In the genomic region with DNA sequence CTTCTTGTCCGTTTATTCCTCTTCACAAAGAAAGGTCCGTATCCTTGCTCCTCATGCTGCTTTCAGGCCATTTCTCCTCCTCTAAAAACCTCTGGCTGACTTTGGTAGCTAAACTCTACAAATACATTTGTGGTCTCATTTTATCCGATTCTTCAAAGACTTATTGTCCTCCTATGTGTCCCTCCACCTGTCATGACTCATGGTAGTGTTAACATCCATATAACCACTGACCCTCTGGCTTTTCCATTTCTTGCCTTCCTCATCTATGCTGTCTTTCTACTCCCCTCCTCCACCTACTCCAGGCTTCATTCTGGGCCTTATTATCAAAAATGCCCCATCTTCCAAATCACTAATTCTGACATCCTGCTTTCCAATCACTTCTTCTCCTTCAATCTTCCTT, we compare ENCODE assay signal across 24 cellular contexts. TPM values are rescaled to one million over a fixed set of nuclear protein-coding genes. Genes with fewer than 3 reads are reported as not detected.
DNase-seq lines count a peak whose midpoint lies in the region; ATAC-seq, FAIRE-seq and TF ChIP-seq lines count a peak whose summit lies in the region.
"Had no signal": no experiment of that assay in that cellular context is flagged by ENCODE, and none has a peak within 500 bp of the region (broad histone marks: within the 10 kb centered on the region; RNA-seq: fewer than 3 reads in every experiment).

No MANE protein-coding gene starts in this region.

- H3K79me2 ChIP-seq in GM23338 (replicated peaks; ENCODE audit: insufficient read depth): peaks cover 20% of the 10 kb centered on the region
- peaks cover 8% of the 10 kb centered on the region for H3K79me2 ChIP-seq in mesendoderm (ENCODE audit: control insufficient read depth, insufficient read depth, low read length)
- no peaks in the 10 kb centered on the region for H3K79me2 ChIP-seq in parathyroid adenoma

- H3K9me2 ChIP-seq in GM23338 (ENCODE audit: insufficient read depth): no peaks in the 10 kb centered on the region

- H4K5ac ChIP-seq in mesendoderm (ENCODE audit: low read length): no peak overlapping the region

- H3F3A ChIP-seq in GM23338 (replicated peaks; ENCODE audit: low read depth): peaks cover 4% of the 10 kb centered on the region; the same call in 1 of the 2 replicates

- H3K4me3 ChIP-seq in Caco-2 (ENCODE audit: low read depth, low read length) (no peak overlapping the region), GM23338 (no peak overlapping the region), mesendoderm (ENCODE audit: low read length) (no peak overlapping the region), parathyroid adenoma (ENCODE audit: low read depth, low read length) (no peak overlapping the region)

- H3K27me3 Mint-ChIP-seq in Caco-2 (ENCODE audit: insufficient read depth, unreplicated experiment) (peaks cover 5% of the 10 kb centered on the region), GM23338 (ENCODE audit: insufficient read depth, low read depth, poor library complexity) (peaks cover 14% of the 10 kb centered on the region)

- no peak overlapping the region for H3K27ac ChIP-seq in GM23338 (ENCODE audit: low read depth)
- no peak overlapping the region for H3K27ac ChIP-seq in mesendoderm (ENCODE audit: low read depth, low read length)
- no peak overlapping the region for H3K27ac ChIP-seq in parathyroid adenoma
- H3K27ac ChIP-seq: KMS-11, RWPE1 had no signal

- no peak overlapping the region; the same call in 1 of the 2 replicates for H2AFZ ChIP-seq in GM23338
- H2AFZ ChIP-seq in parathyroid adenoma: no peak overlapping the region

- peak overlapping the region; percentile 13; the same call in 1 of the 2 replicates for H3K4me2 ChIP-seq in GM23338
- H3K4me2 ChIP-seq in mesendoderm (ENCODE audit: low read length): no peak overlapping the region
- H3K4me2 ChIP-seq in parathyroid adenoma (ENCODE audit: low read length): peak overlapping the region; percentile 2
- H3K4me2 ChIP-seq: KMS-11 had no signal

- H2BK5ac ChIP-seq in mesendoderm (ENCODE audit: low read length): no peak overlapping the region

- H2BK15ac ChIP-seq in mesendoderm (replicated peaks; ENCODE audit: low read depth): no peak overlapping the region

- H3K4me1 ChIP-seq in Caco-2 (peaks cover 23% of the 10 kb centered on the region), GM23338 (ENCODE audit: insufficient read depth) (peaks cover 20% of the 10 kb centered on the region), mesendoderm (ENCODE audit: control insufficient read depth, low read depth, low read length) (peaks cover 5% of the 10 kb centered on the region), parathyroid adenoma (peaks cover 11% of the 10 kb centered on the region)

- H3K9ac ChIP-seq in mesendoderm (ENCODE audit: low read length): no peak overlapping the region
- no peak overlapping the region for H3K9ac ChIP-seq in parathyroid adenoma
- H3K9ac ChIP-seq: KMS-11 had no signal

- no peak overlapping the region for H3K56ac ChIP-seq in mesendoderm (ENCODE audit: low read length)

- H3K36me3 Mint-ChIP-seq in Caco-2 (ENCODE audit: insufficient read depth, unreplicated experiment) (peaks cover 12% of the 10 kb centered on the region), GM23338 (ENCODE audit: low read depth) (peaks cover 8% of the 10 kb centered on the region; the same call in 2 of the 3 replicates)
- H3K36me3 Mint-ChIP-seq: IgD-negative memory B cell had no signal

- no peaks in the 10 kb centered on the region for H3K79me1 ChIP-seq in mesendoderm (ENCODE audit: low read length)

- ATAC-seq in GM23338 (no peak), GM21360 (IDR thresholded peaks at IDR 0.05; ENCODE audit: unreplicated experiment) (no peak)
- ATAC-seq: Panc1 had no signal

- H2AK5ac ChIP-seq in mesendoderm (ENCODE audit: low read length): peak overlapping the region; percentile 48

- H3K4me1 Mint-ChIP-seq in Caco-2 (ENCODE audit: low read depth, unreplicated experiment) (peaks cover 28% of the 10 kb centered on the region), GM23338 (peaks cover 24% of the 10 kb centered on the region)

- no peak for DNase-seq in Caco-2
- no peak for DNase-seq in GM23338 (ENCODE audit: low spot score)
- DNase-seq in mesendoderm: no peak
- DNase-seq in effector CD4-positive, alpha-beta T cell: no peak
- DNase-seq in HTR-8/SVneo (ENCODE audit: insufficient read length, low spot score): no peak
- DNase-seq: H9, HFFc6, MM.1S, NCI-H1048, NCI-H1417 treated with DMSO at 0.1 percent for 48 hours, NCI-H1694 treated with DMSO at 0.1 percent for 48 hours, NCI-H2081, NCI-H2227 treated with DMSO at 0.1 percent for 48 hours, NCI-H526 treated with DMSO at 0.1 percent for 48 hours, SHP77 had no signal

- peak overlapping the region; percentile 28 for H3K27ac Mint-ChIP-seq in Caco-2 (ENCODE audit: unreplicated experiment)
- no peak overlapping the region for H3K27ac Mint-ChIP-seq in GM23338
- H3K27ac Mint-ChIP-seq: HFFc6 had no signal

- H4K8ac ChIP-seq in mesendoderm (ENCODE audit: low read depth, low read length): no peak overlapping the region

- H3K23ac ChIP-seq in mesendoderm (ENCODE audit: low read length): no peak overlapping the region

- no peaks in the 10 kb centered on the region for H3K9me3 ChIP-seq in Caco-2
- no peaks in the 10 kb centered on the region for H3K9me3 ChIP-seq in parathyroid adenoma (ENCODE audit: control insufficient read depth, low read length)

- H3K36me3 ChIP-seq in Caco-2 (ENCODE audit: control insufficient read depth, insufficient read depth, low read length) (no peaks in the 10 kb centered on the region), GM23338 (ENCODE audit: insufficient read depth) (no peaks in the 10 kb centered on the region), mesendoderm (ENCODE audit: control insufficient read depth, insufficient read depth, low read length) (no peaks in the 10 kb centered on the region), parathyroid adenoma (ENCODE audit: control insufficient read depth, insufficient read depth, low read length) (no peaks in the 10 kb centered on the region)

- no peak overlapping the region for H2BK120ac ChIP-seq in mesendoderm (ENCODE audit: low read depth, low read length)

- FAIRE-seq in HTR-8/SVneo (lab: Jason Lieb, UNC): no peak
- FAIRE-seq: D721Med, G401.6 had no signal

- H3K18ac ChIP-seq in mesendoderm (ENCODE audit: low read length): no peak overlapping the region

- no peak overlapping the region for H3K4ac ChIP-seq in mesendoderm (ENCODE audit: low read depth, low read length)

- CTCF ChIA-PET in Caco-2 (lab: Charles Lee): no interaction called here

- POLR2A ChIA-PET in Caco-2 (lab: Charles Lee): no interaction called here

- TF ChIP-seq CTCF in Caco-2 (IDR thresholded peaks at IDR 0.05; ENCODE audit: insufficient read depth in 1 of 2, low read depth in 1 of 2, low read length in 1 of 2, severe bottlenecking in 1 of 2, unreplicated experiment in 1 of 2) (no peak), GM23338 (conservative IDR thresholded peaks at IDR 0.05; ENCODE audit: low read depth in 2 of 2) (no peak), parathyroid adenoma (IDR thresholded peaks at IDR 0.05) (no peak)

- H3K4me3 Mint-ChIP-seq in Caco-2 (ENCODE audit: unreplicated experiment) (peak overlapping the region; percentile 34), GM23338 (no peak overlapping the region)
- H3K4me3 Mint-ChIP-seq: H9, HFFc6 had no signal

- no peaks in the 10 kb centered on the region; the same call in 1 of the 2 replicates for H4K20me1 ChIP-seq in GM23338 (replicated peaks; ENCODE audit: insufficient read depth)

- intact Hi-C loops in Caco-2 (cut with micrococcal nuclease; ENCODE audit: unreplicated experiment): loop anchor here (5.0 kb wide), 2 partner anchors 79 to 284 kb away; no protein-coding TSS in a partner anchor

- H3K27me3 ChIP-seq in Caco-2 (replicated peaks; ENCODE audit: control insufficient read depth, insufficient read depth, low read length): no peaks in the 10 kb centered on the region
- H3K27me3 ChIP-seq in GM23338 (ENCODE audit: insufficient read depth): no peaks in the 10 kb centered on the region
- no peaks in the 10 kb centered on the region for H3K27me3 ChIP-seq in mesendoderm (ENCODE audit: insufficient read depth, low read length, poor library complexity)
- H3K27me3 ChIP-seq in parathyroid adenoma (ENCODE audit: control insufficient read depth, insufficient read depth, low read length): no peaks in the 10 kb centered on the region

- no CpG with 5 or more reads among the region's 3 CpGs for WGBS in mesendoderm (ENCODE audit: extremely low coverage, insufficient coverage, low lambda C conversion rate)

- H3K9me3 Mint-ChIP-seq in Caco-2 (ENCODE audit: unreplicated experiment) (no peaks in the 10 kb centered on the region), GM23338 (no peaks in the 10 kb centered on the region; the same call in 2 of the 3 replicates)
- H3K9me3 Mint-ChIP-seq: H9, HFFc6, IgD-negative memory B cell had no signal

- BruUV-seq in Caco-2 (replicated peaks; lab: Mats Ljungman, UMichigan): no TSS peak

TF ChIP-seq in GM23338, 12 proteins besides CTCF, POLR2A, EP300 and RAD21 (continues in another document):
- TF ChIP-seq CREB1 (CRISPR knock-in tag; IDR thresholded peaks at IDR 0.05; ENCODE audit: low read depth) (no peak), ZNF114 (CRISPR knock-in tag; IDR thresholded peaks at IDR 0.05) (no peak), POLR2AphosphoS5 (IDR thresholded peaks at IDR 0.05; ENCODE audit: low read depth) (no peak), JUNB (IDR thresholded peaks at IDR 0.05; ENCODE audit: unreplicated experiment) (no peak), NANOG (IDR thresholded peaks at IDR 0.05; ENCODE audit: borderline replicate concordance) (no peak)

RNA-seq across cellular contexts. Expression of a gene that starts 4.1 kb away (rescaled TPM):
- total RNA-seq in Caco-2 (2022): 18.3 and 26.3 TPM in 2 replicates
- 355 and 400 TPM in 2 replicates for total RNA-seq in GM23338 (2014; rRNA removed; shearing (Covaris generic))
- polyA plus RNA-seq in GM23338 (2016; fragmentation: Nextera tagmentation; extraction: Ambion mirVana): 220 and 233 TPM in 2 replicates
- polyA plus RNA-seq in mesendoderm (2013, experiment 1 of 2): 325 TPM
- 338 TPM for polyA plus RNA-seq in mesendoderm (2013, experiment 2 of 2)
- total RNA-seq: OCI-LY7 had no signal

Comparison
In these comparisons a context has a peak if more than half of its experiments do, and no peak if none do; other contexts are left out.
1. RNA of a gene that starts 4.1 kb away (total RNA-seq): 355 to 400 TPM in GM23338; 18.3 to 26.3 TPM in Caco-2; every median in the first group is over 10 times any median in the second.